ENCODE assay signal across 19 cellular contexts in genomic region chr18:28151434-28151833, GRCh38. TPM values are rescaled to one million over a fixed set of nuclear protein-coding genes. Genes with fewer than 3 reads are reported as not detected.
"Had no signal": no experiment of that assay in that cellular context is flagged by ENCODE, and none has a peak within 500 bp of the region (broad histone marks: within the 10 kb centered on the region; RNA-seq: fewer than 3 reads in every experiment).

No MANE protein-coding gene starts in this region.

- ATAC-seq: esophagus mucosa; gastrocnemius medialis; lower lobe of right lung; stimulated activated naive CD8-positive, alpha-beta T cell treated with anti-CD3 and anti-CD28 coated beads, Interleukin-15, Interleukin-2, amounts not matched to agents 100 U/mL and 50 U/mL, for 24 hours had no signal

- H3K4me3 Mint-ChIP-seq: activated naive CD8-positive, alpha-beta T cell; activated T-helper 1 cell treated with anti-CD3 and anti-CD28 coated beads, Interleukin-12 subunit alpha, Interleukin-12 subunit beta, Interleukin-2, Interleukin-4 antibody, amounts not matched to agents 30 ng/mL and 10 ng/mL and 1 ng/mL, durations not matched to agents 14 hours and 24 hours and 36 hours; central memory CD8-positive, alpha-beta T cell; nephron had no signal

- DNase-seq: activated CD4-positive, alpha-beta T cell treated with anti-CD3 and anti-CD28 coated beads for 1 hour; cortex of kidney; effector CD4-positive, alpha-beta T cell; gastrocnemius medialis; heart left ventricle; left cardiac atrium; lower lobe of right lung; midbrain; occipital lobe; stimulated activated naive CD8-positive, alpha-beta T cell treated with anti-CD3 and anti-CD28 coated beads, Interleukin-15, Interleukin-2, amounts not matched to agents 100 U/mL and 50 U/mL, for 24 hours; SW 1271; T-helper 2 cell; WERI-Rb-1 had no signal

- H3K27ac Mint-ChIP-seq: activated naive CD8-positive, alpha-beta T cell; activated T-helper 1 cell treated with anti-CD3 and anti-CD28 coated beads, Interleukin-12 subunit alpha, Interleukin-12 subunit beta, Interleukin-2, Interleukin-4 antibody, amounts not matched to agents 30 ng/mL and 10 ng/mL and 1 ng/mL, durations not matched to agents 14 hours and 24 hours and 36 hours had no signal

- H3K4me1 Mint-ChIP-seq: central memory CD8-positive, alpha-beta T cell had no signal

- H3K9me3 Mint-ChIP-seq: central memory CD8-positive, alpha-beta T cell; nephron had no signal

- H3K27me3 Mint-ChIP-seq: activated naive CD8-positive, alpha-beta T cell; central memory CD8-positive, alpha-beta T cell; progenitor cell of endocrine pancreas had no signal

- H3K36me3 Mint-ChIP-seq: activated naive CD8-positive, alpha-beta T cell had no signal

RNA-seq across cellular contexts. Expression of gene CDH2, which starts 25.5 kb away (rescaled TPM):
- total RNA-seq: esophagus mucosa had no signal
